ENCODE assay signal across 17 cellular contexts in the genomic region with DNA sequence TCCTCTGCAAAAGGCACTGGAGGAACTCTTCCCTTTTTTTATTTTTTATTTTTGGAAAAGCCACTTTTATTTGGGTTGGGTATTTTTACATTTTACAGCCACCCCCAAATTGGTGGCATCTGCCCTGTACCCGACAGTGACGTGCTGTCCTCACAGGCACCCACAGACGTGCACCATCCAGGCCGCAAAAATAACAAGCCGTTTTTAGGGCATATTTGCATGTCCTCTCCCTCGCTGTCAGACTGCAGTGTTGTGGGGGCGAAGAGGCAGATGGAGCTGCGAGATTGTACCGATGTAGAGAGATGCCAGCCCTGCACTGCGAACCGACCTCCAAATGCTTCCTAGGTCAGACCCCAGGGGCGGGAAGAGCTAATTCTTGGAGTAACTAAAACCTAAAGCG. TPM values are rescaled to one million over a fixed set of nuclear protein-coding genes. Genes with fewer than 3 reads are reported as not detected.
DNase-seq lines count a peak whose midpoint lies in the region; ATAC-seq and TF ChIP-seq lines count a peak whose summit lies in the region.
"Had no signal": no experiment of that assay in that cellular context is flagged by ENCODE, and none has a peak within 500 bp of the region (broad histone marks: within the 10 kb centered on the region; RNA-seq: fewer than 3 reads in every experiment).

No MANE protein-coding gene starts in this region.

- H3K36me3 ChIP-seq in esophagus muscularis mucosa (peaks cover 13 to 87% (median 45%) of the 10 kb centered on the region in 4 donors), left lung (peaks cover 0 to 94% of the 10 kb centered on the region in 2 donors)

- peaks cover 4% of the 10 kb centered on the region for H3K36me3 Mint-ChIP-seq in IgD-negative memory B cell
- no peaks in the 10 kb centered on the region for H3K36me3 Mint-ChIP-seq in activated CD8-positive, alpha-beta T cell treated with anti-CD3 and anti-CD28 coated beads, Interleukin-2, amount 10 ng/mL, durations not matched to agents 7 days and 5 days (ENCODE audit: low read depth)

- no peaks in the 10 kb centered on the region for H3K9me3 ChIP-seq in esophagus muscularis mucosa
- no peaks in the 10 kb centered on the region for H3K9me3 ChIP-seq in left lung
- H3K9me3 ChIP-seq: Caco-2, left ventricle myocardium inferior had no signal

- no peak for TF ChIP-seq EP300 in esophagus muscularis mucosa (IDR thresholded peaks at IDR 0.05)

- POLR2A ChIA-PET in activated CD8-positive, alpha-beta T cell treated with anti-CD3 and anti-CD28 coated beads, Interleukin-2, amount 10 ng/mL, durations not matched to agents 7 days and 5 days (lab: Charles Lee), result interaction anchor here (0.5 kb wide), 1 partner anchor 37 kb away, joined by 3 read pairs; no protein-coding TSS in a partner anchor

- peak overlapping the region in 2 of 3 donors; percentile 0 to 28 for H3K27ac Mint-ChIP-seq in IgD-negative memory B cell
- no peak overlapping the region for H3K27ac Mint-ChIP-seq in activated CD8-positive, alpha-beta T cell treated with anti-CD3 and anti-CD28 coated beads, Interleukin-2, amount 10 ng/mL, durations not matched to agents 7 days and 5 days

- no peak for TF ChIP-seq CTCF in esophagus muscularis mucosa (IDR thresholded peaks at IDR 0.05)
- TF ChIP-seq CTCF in left lung (IDR thresholded peaks at IDR 0.05), result no peak

- H3K4me3 ChIP-seq in esophagus muscularis mucosa (no peak overlapping the region), left lung (no peak overlapping the region)
- H3K4me3 ChIP-seq: left ventricle myocardium inferior, SK-N-MC had no signal

- H3K4me1 ChIP-seq in esophagus muscularis mucosa (peaks cover 61 to 100% (median 93%) of the 10 kb centered on the region in 4 donors), left lung (peaks cover 19 to 83% of the 10 kb centered on the region in 2 donors)
- H3K4me1 ChIP-seq: Caco-2 had no signal

- CTCF ChIA-PET in activated CD8-positive, alpha-beta T cell treated with anti-CD3 and anti-CD28 coated beads, Interleukin-2, amount 10 ng/mL, durations not matched to agents 7 days and 5 days (lab: Charles Lee), result interaction anchor here (1.1 to 2.2 kb wide), 2 partner anchors 14 to 136 kb away, joined by 3 to 9 read pairs; no protein-coding TSS in a partner anchor

- no peak for DNase-seq in esophagus muscularis mucosa (ENCODE audit: extremely low spot score)
- DNase-seq in superior temporal gyrus (ENCODE audit: extremely low spot score), result peak; percentile 56
- DNase-seq in left lung, result no peak
- DNase-seq in activated CD8-positive, alpha-beta T cell treated with anti-CD3 and anti-CD28 coated beads, Interleukin-2, amount 10 ng/mL, durations not matched to agents 7 days and 5 days, result no peak
- DNase-seq: activated CD4-positive, alpha-beta T cell treated with anti-CD3 and anti-CD28 coated beads for 4 hours; activated CD8-positive, alpha-beta memory T cell treated with anti-CD3 and anti-CD28 coated beads, Interleukin-2, amount 50 U/mL, for 48 hours; Caco-2; foreskin fibroblast; left ventricle myocardium inferior; NCI-H2081 treated with DMSO at 0.1 percent for 48 hours; stimulated activated CD4-positive, alpha-beta T cell treated with anti-CD3 and anti-CD28 coated beads, Interleukin-4, amount 100 ng/mL, for 1 hour had no signal

- no peaks in the 10 kb centered on the region for H3K9me3 Mint-ChIP-seq in IgD-negative memory B cell
- no peaks in the 10 kb centered on the region for H3K9me3 Mint-ChIP-seq in activated CD8-positive, alpha-beta T cell treated with anti-CD3 and anti-CD28 coated beads, Interleukin-2, amount 10 ng/mL, durations not matched to agents 7 days and 5 days (ENCODE audit: insufficient read depth)

- peaks cover 33 to 48% (median 38%) of the 10 kb centered on the region in 3 donors for H3K4me1 Mint-ChIP-seq in IgD-negative memory B cell
- peaks cover 20% of the 10 kb centered on the region for H3K4me1 Mint-ChIP-seq in activated CD8-positive, alpha-beta T cell treated with anti-CD3 and anti-CD28 coated beads, Interleukin-2, amount 10 ng/mL, durations not matched to agents 7 days and 5 days (ENCODE audit: low read depth)

- WGBS in esophagus muscularis mucosa, result 91% methylated on average over 13 of the region's 13 CpGs

- intact Hi-C loops in esophagus muscularis mucosa (cut with DNase I), result no loop called here
- intact Hi-C loops in left lung (cut with DNase I), result no loop called here

- H3K27me3 ChIP-seq in esophagus muscularis mucosa, result no peaks in the 10 kb centered on the region
- H3K27me3 ChIP-seq in left lung, result no peaks in the 10 kb centered on the region

- H3K27me3 Mint-ChIP-seq in IgD-negative memory B cell, result no peaks in the 10 kb centered on the region
- peaks cover 2% of the 10 kb centered on the region for H3K27me3 Mint-ChIP-seq in activated CD8-positive, alpha-beta T cell treated with anti-CD3 and anti-CD28 coated beads, Interleukin-2, amount 10 ng/mL, durations not matched to agents 7 days and 5 days (ENCODE audit: low read depth)

- peak overlapping the region; percentile 1 to 96 (median 84) for H3K4me3 Mint-ChIP-seq in IgD-negative memory B cell
- no peak overlapping the region for H3K4me3 Mint-ChIP-seq in activated CD8-positive, alpha-beta T cell treated with anti-CD3 and anti-CD28 coated beads, Interleukin-2, amount 10 ng/mL, durations not matched to agents 7 days and 5 days

- ATAC-seq in GM19351 (IDR thresholded peaks at IDR 0.05; ENCODE audit: unreplicated experiment) (peak; percentile 60), left lung (no peak), GM19395 (IDR thresholded peaks at IDR 0.05; ENCODE audit: unreplicated experiment) (no peak)
- ATAC-seq in activated CD8-positive, alpha-beta T cell treated with anti-CD3 and anti-CD28 coated beads, Interleukin-2, amount 10 ng/mL, durations not matched to agents 7 days and 5 days, result no peak
- ATAC-seq: Panc1 had no signal

- H3K27ac ChIP-seq in esophagus muscularis mucosa (replicated peaks in 1 of 4), result peak overlapping the region; percentile 37 to 78 (median 74)
- peak overlapping the region in 1 of 2 donors; percentile 69 for H3K27ac ChIP-seq in left lung
- H3K27ac ChIP-seq: HL-60, SK-N-MC had no signal

- TF ChIP-seq POLR2A in esophagus muscularis mucosa (IDR thresholded peaks at IDR 0.05; ENCODE audit: low read depth), result no peak

RNA-seq across cellular contexts. Expression of a gene that starts 12.2 kb away (rescaled TPM):
- 14.9 TPM for polyA plus RNA-seq in IgD-negative memory B cell
- 10 to 100 TPM; 50.5 to 94.5 (median 78.3) TPM for total RNA-seq in esophagus muscularis mucosa
- 10 to 100 TPM; 56.8 to 57.6 TPM for total RNA-seq in left lung
- 1 to 10 TPM in 1 of 2 experiments, under 1 TPM in 1; 0.71 to 1.4 TPM for total RNA-seq in activated CD8-positive, alpha-beta T cell treated with anti-CD3 and anti-CD28 coated beads, Interleukin-2, amount 10 ng/mL, durations not matched to agents 7 days and 5 days

Comparison
In these comparisons a context has a peak if more than half of its experiments do, and no peak if none do; other contexts are left out.
1. RNA of a gene that starts 12.2 kb away (total RNA-seq): 50.5 to 94.5 TPM in esophagus muscularis mucosa and 56.8 to 57.6 TPM in left lung; 0.71 to 1.4 TPM in activated CD8-positive, alpha-beta T cell treated with anti-CD3 and anti-CD28 coated beads, Interleukin-2, amount 10 ng/mL, durations not matched to agents 7 days and 5 days; every median in the first group is over 10 times any median in the second.